In genomic region chr3:160754371-160754854, GRCh38 we compare ENCODE assay signal across 8 cellular contexts. TPM values are rescaled to one million over a fixed set of nuclear protein-coding genes. Genes with fewer than 3 reads are reported as not detected.
DNase-seq lines count a peak whose midpoint lies in the region; ATAC-seq and TF ChIP-seq lines count a peak whose summit lies in the region.

No MANE protein-coding gene starts in this region.

- POLR2A ChIA-PET in Panc1 (lab: Charles Lee), result interaction anchor here (0.7 kb wide), 2 partner anchors 25 to 371 kb away, joined by 3 read pairs; no protein-coding TSS in a partner anchor

- H3K36me3 ChIP-seq in HAP-1 (replicated peaks) (no peaks in the 10 kb centered on the region), Panc1 (ENCODE audit: control insufficient read depth, insufficient read depth, low read length) (no peaks in the 10 kb centered on the region), body of pancreas (replicated peaks in 1 of 2; ENCODE audit: insufficient read depth in 1 of 2, low read depth in 2 of 2) (no peaks in the 10 kb centered on the region), iPS-15b (ENCODE audit: control insufficient read depth, insufficient read depth, low read length) (no peaks in the 10 kb centered on the region)

- no peak overlapping the region for H3K9ac ChIP-seq in iPS-15b (ENCODE audit: low read depth, low read length)

- H3K27me3 ChIP-seq in HAP-1 (ENCODE audit: low read depth) (no peaks in the 10 kb centered on the region), Panc1 (ENCODE audit: control insufficient read depth, insufficient read depth, low read length) (no peaks in the 10 kb centered on the region), body of pancreas (no peaks in the 10 kb centered on the region), iPS-15b (ENCODE audit: control insufficient read depth, insufficient read depth, low read length) (peaks cover 35% of the 10 kb centered on the region)

- peak overlapping the region; percentile 87 for H3K4me3 ChIP-seq in HAP-1
- H3K4me3 ChIP-seq in Panc1 (ENCODE audit: low read depth in 2 of 2, low read length in 2 of 2), result peak overlapping the region; percentile 84 to 93
- H3K4me3 ChIP-seq in body of pancreas, result peak overlapping the region; percentile 89
- H3K4me3 ChIP-seq in iPS-15b (ENCODE audit: low read depth, low read length), result peak overlapping the region; percentile 87

- peak overlapping the region; percentile 95 for H3K27ac ChIP-seq in Panc1 (ENCODE audit: low read length)
- peak overlapping the region; percentile 95 to 99 (median 98) for H3K27ac ChIP-seq in body of pancreas

- no TSS peak for BruUV-seq in Panc1 (replicated peaks; lab: Mats Ljungman, UMichigan)

- in situ Hi-C loops in HAP-1 (cut with MboI; ENCODE audit: low sequenced_read_pairs) (no loop called here), Panc1 (cut with HindIII; ENCODE audit: low pct_unique_long_range_greater_than_20kb, low sequenced_read_pairs) (no loop called here)

- CTCF ChIA-PET in Panc1 (lab: Charles Lee), result no interaction called here

- no peaks in the 10 kb centered on the region for H3K9me3 ChIP-seq in HAP-1
- no peaks in the 10 kb centered on the region for H3K9me3 ChIP-seq in Panc1 (ENCODE audit: control insufficient read depth, insufficient read depth, low read depth, low read length)
- no peaks in the 10 kb centered on the region for H3K9me3 ChIP-seq in body of pancreas
- no peaks in the 10 kb centered on the region for H3K9me3 ChIP-seq in iPS-15b (ENCODE audit: control insufficient read depth, insufficient read depth, low read length)

- intact Hi-C loops in Panc1 (cut with micrococcal nuclease; ENCODE audit: unreplicated experiment) (loop anchor here (10.0 kb wide), 1 partner anchor 180 kb away; no protein-coding TSS in a partner anchor), body of pancreas (cut with DNase I) (no loop called here)

- TF ChIP-seq POLR2A in body of pancreas (IDR thresholded peaks at IDR 0.05), result no peak

- ATAC-seq in Panc1 (peak; percentile 6), body of pancreas (no peak), HG03025 (IDR thresholded peaks at IDR 0.05; ENCODE audit: low FRiP score, unreplicated experiment) (no peak), esophagus mucosa (no peak)

- peak; percentile 54 for DNase-seq in Ammon's horn (ENCODE audit: low spot score)
- peak; percentile 38 to 54 for DNase-seq in HAP-1 (ENCODE audit: low spot score in 2 of 2)
- DNase-seq in Panc1 (ENCODE audit: low read depth, low spot score), result no peak
- peak; percentile 28 to 42 (median 32) for DNase-seq in body of pancreas
- DNase-seq in renal cortical epithelial cell (ENCODE audit: low read depth), result peak; percentile 64

- peaks cover 18% of the 10 kb centered on the region for H3K4me1 ChIP-seq in HAP-1
- H3K4me1 ChIP-seq in Panc1 (ENCODE audit: control insufficient read depth, insufficient read depth, low read length), result peaks cover 27% of the 10 kb centered on the region
- H3K4me1 ChIP-seq in body of pancreas, result peaks cover 41% of the 10 kb centered on the region
- peaks cover 2% of the 10 kb centered on the region for H3K4me1 ChIP-seq in iPS-15b (ENCODE audit: control insufficient read depth, insufficient read depth, low read length)

- WGBS in body of pancreas, 2 donors, result 0% methylated on average over 20 to 27 of the region's 27 CpGs

- no peak for TF ChIP-seq CTCF in Panc1 (IDR thresholded peaks at IDR 0.05)
- TF ChIP-seq CTCF in body of pancreas (IDR thresholded peaks at IDR 0.05), result no peak

RNA-seq across cellular contexts. Expression of gene PPM1L, which starts 1.6 kb away (rescaled TPM):
- total RNA-seq in Panc1 (2021; ENCODE audit: unreplicated experiment) (23.8 TPM), body of pancreas (10 to 100 TPM in 1 of 2 donors, 1 to 10 TPM in 1; 7.6 to 13.7 TPM), renal cortical epithelial cell (2.1 and 5.1 TPM in 2 replicates), esophagus mucosa (11.3 TPM)
- 8.3 TPM for polyA plus RNA-seq in Panc1 (2012; ENCODE audit: insufficient read length)
